In the genomic region with DNA sequence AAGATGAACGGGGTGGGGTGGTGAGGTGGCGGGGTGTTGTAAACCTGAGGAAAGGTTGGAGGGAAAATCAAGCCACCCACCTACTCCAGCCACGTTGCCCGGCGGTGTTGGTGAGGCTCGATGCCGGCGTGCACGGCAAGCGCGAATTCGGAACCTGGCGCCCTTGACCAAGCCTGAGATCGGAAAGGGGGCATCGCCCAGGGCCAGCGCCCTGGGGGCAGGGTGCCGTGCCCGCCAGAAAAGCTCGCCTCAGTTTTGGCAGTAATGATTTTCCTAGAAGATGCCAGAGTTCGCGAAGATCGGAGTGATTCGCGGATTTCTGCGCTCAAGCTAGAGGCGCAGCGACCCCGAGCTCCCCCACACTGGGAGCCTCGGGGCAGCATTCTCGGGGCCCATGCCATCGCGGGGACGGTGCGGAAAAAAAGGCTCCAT, we compare ENCODE assay signal across 9 cellular contexts. TPM values are rescaled to one million over a fixed set of nuclear protein-coding genes. Genes with fewer than 3 reads are reported as not detected.
DNase-seq lines count a peak whose midpoint lies in the region; ATAC-seq and TF ChIP-seq lines count a peak whose summit lies in the region.
"Had no signal": no experiment of that assay in that cellular context is flagged by ENCODE, and none has a peak within 500 bp of the region (broad histone marks: within the 10 kb centered on the region; RNA-seq: fewer than 3 reads in every experiment).

No MANE protein-coding gene starts in this region.

- in situ Hi-C loops in GM13976 (cut with MboI; ENCODE audit: low sequenced_read_pairs, unreplicated experiment): no loop called here

- peak overlapping the region; percentile 38; the same call in 1 of the 2 replicates for H3K4me3 ChIP-seq in AG04450 (ENCODE audit: low read depth, low read length)
- peak overlapping the region; percentile 66 for H3K4me3 ChIP-seq in NT2/D1 (ENCODE audit: insufficient read length, low read depth)
- H3K4me3 ChIP-seq in neuron (ENCODE audit: low read length): peak overlapping the region; percentile 50

- CTCF ChIA-PET in AG04450 (lab: Charles Lee): no interaction called here

- ATAC-seq in GM21447 (IDR thresholded peaks at IDR 0.05; ENCODE audit: unreplicated experiment): no peak

- TF ChIP-seq CTCF in AG04450 (IDR thresholded peaks at IDR 0.05; ENCODE audit: low read depth, low read length) (no peak), GM13976 (IDR thresholded peaks at IDR 0.05; ENCODE audit: borderline replicate concordance, control extremely low read depth, extremely low read depth, insufficient read depth, missing control alignments) (no peak)

- POLR2A ChIA-PET in AG04450 (lab: Yijun Ruan, JAX): no interaction called here

- H3K4me1 ChIP-seq in NT2/D1 (ENCODE audit: insufficient read depth, insufficient read length) (peaks cover 5% of the 10 kb centered on the region), neuron (ENCODE audit: insufficient read depth, low read length) (peaks cover 11% of the 10 kb centered on the region)

- H3K27me3 ChIP-seq in AG04450 (ENCODE audit: control insufficient read depth, insufficient read depth, low read length) (peaks cover 26% of the 10 kb centered on the region), NT2/D1 (ENCODE audit: insufficient read depth, insufficient read length) (peaks cover 55% of the 10 kb centered on the region), neuron (ENCODE audit: insufficient read depth, low read length) (peaks cover 59% of the 10 kb centered on the region)

- H3K36me3 ChIP-seq in NT2/D1 (ENCODE audit: insufficient read depth, insufficient read length, low read length) (no peaks in the 10 kb centered on the region), neuron (ENCODE audit: insufficient read depth, low read length) (no peaks in the 10 kb centered on the region)

- H2AFZ ChIP-seq in neuron (ENCODE audit: low read depth, low read length): peak overlapping the region; percentile 94

- H3K9ac ChIP-seq in NT2/D1 (ENCODE audit: insufficient read length, low read depth): peak overlapping the region; percentile 67

- DNase-seq in AG04450 (ENCODE audit: low read depth, low spot score) (no peak), NT2/D1 (ENCODE audit: low read depth, low spot score) (no peak), germinal center (ENCODE audit: low spot score) (peak; percentile 10), DMS53 (lab: John Stamatoyannopoulos, UW) (no peak), GM13976 (ENCODE audit: low spot score) (no peak), NCI-H187 treated with DMSO at 0.1 percent for 48 hours (lab: John Stamatoyannopoulos, UW) (no peak)
- DNase-seq: SHP77 treated with DMSO at 0.1 percent for 48 hours had no signal

- no peak overlapping the region for H3K27ac ChIP-seq in AG04450 (ENCODE audit: low read depth, low read length)

- no peaks in the 10 kb centered on the region for H3K9me3 ChIP-seq in AG04450 (ENCODE audit: control insufficient read depth, insufficient read depth, low read length)
- H3K9me3 ChIP-seq in NT2/D1 (ENCODE audit: insufficient read depth, low read length): no peaks in the 10 kb centered on the region
- H3K9me3 ChIP-seq in neuron (ENCODE audit: low read length): no peaks in the 10 kb centered on the region

RNA-seq across cellular contexts. Expression of a gene that starts 0.8 kb away (rescaled TPM):
- polyA plus RNA-seq in AG04450 (2011; rRNA removed): 0.16 and 0.25 TPM in 2 replicates
- 0.09 TPM in 1 of 2 replicates, not detected in the other for polyA minus RNA-seq in AG04450 (2011; rRNA and poly(A)+ RNA removed)
